ENCODE assay signal across 8 cellular contexts in genomic region chr2:136206613-136207012, GRCh38.
DNase-seq lines count a peak whose midpoint lies in the region; ATAC-seq, FAIRE-seq and TF ChIP-seq lines count a peak whose summit lies in the region.

No MANE protein-coding gene starts in this region.

- no peaks in the 10 kb centered on the region for H3K36me3 Mint-ChIP-seq in CD4-positive, alpha-beta T cell (ENCODE audit: low read depth)

- no peaks in the 10 kb centered on the region for H3K9me3 ChIP-seq in neutrophil
- peaks cover 7% of the 10 kb centered on the region for H3K9me3 ChIP-seq in CD4-positive, alpha-beta T cell (ENCODE audit: control insufficient read depth, low read length)

- ATAC-seq in activated CD4-positive, CD25-positive, alpha-beta regulatory T cell treated with anti-CD3 and anti-CD28 coated beads, Interleukin-2, amount 50 U/mL, for 24 hours, result peak; percentile 57 to 62
- ATAC-seq in HG02623 (IDR thresholded peaks at IDR 0.05; ENCODE audit: unreplicated experiment), result peak; percentile 95
- no peak for ATAC-seq in CD4-positive, alpha-beta T cell (ENCODE audit: poor library complexity)

- POLR2A ChIA-PET in CD4-positive, alpha-beta T cell (lab: Charles Lee), result interaction anchor here (1.4 to 1.8 kb wide), 2 partner anchors 11 to 88 kb away, joined by 3 to 4 read pairs; no protein-coding TSS in a partner anchor

- H3K4me3 Mint-ChIP-seq in CD4-positive, alpha-beta T cell, result no peak overlapping the region

- intact Hi-C loops in CD4-positive, alpha-beta T cell (cut with DNase I, micrococcal nuclease), result no loop called here

- no peaks in the 10 kb centered on the region for H3K27me3 Mint-ChIP-seq in CD4-positive, alpha-beta T cell

- no peak for FAIRE-seq in D721Med (lab: Jason Lieb, UNC)

- TF ChIP-seq CTCF in neutrophil (IDR thresholded peaks at IDR 0.05) (no peak), D721Med (IDR thresholded peaks at IDR 0.05; ENCODE audit: insufficient read depth, missing control alignments) (no peak)
- no peak for TF ChIP-seq CTCF in CD4-positive, alpha-beta T cell (IDR thresholded peaks at IDR 0.05)

- peak overlapping the region; percentile 84 for H3K27ac ChIP-seq in neutrophil
- no peak overlapping the region for H3K27ac ChIP-seq in CD4-positive, alpha-beta T cell (ENCODE audit: low read depth, low read length)

- no peaks in the 10 kb centered on the region for H3K27me3 ChIP-seq in neutrophil
- H3K27me3 ChIP-seq in CD4-positive, alpha-beta T cell (ENCODE audit: control insufficient read depth, insufficient read depth, low read length), result no peaks in the 10 kb centered on the region

- peaks cover 30% of the 10 kb centered on the region for H3K4me1 Mint-ChIP-seq in CD4-positive, alpha-beta T cell (ENCODE audit: low read depth)

- H3K4me1 ChIP-seq in neutrophil (ENCODE audit: control insufficient read depth in 1 of 2, insufficient read depth in 1 of 2, low read depth in 1 of 2, low read length in 1 of 2), result peaks cover 42 to 60% of the 10 kb centered on the region in 2 experiments

- no peak for DNase-seq in activated CD4-positive, CD25-positive, alpha-beta regulatory T cell (lab: John Stamatoyannopoulos, UW)
- DNase-seq in NCI-H2029 (lab: John Stamatoyannopoulos, UW) (peak; percentile 66), MV-4-11 (lab: John Stamatoyannopoulos, UW) (no peak), D721Med (ENCODE audit: insufficient read length, low spot score) (no peak)
- no peak for DNase-seq in CD4-positive, alpha-beta T cell

- CTCF ChIA-PET in CD4-positive, alpha-beta T cell (lab: Charles Lee), result interaction anchor here (1.3 kb wide), 1 partner anchor 116 kb away, joined by 3 read pairs; no protein-coding TSS in a partner anchor

- H3K9me3 Mint-ChIP-seq in CD4-positive, alpha-beta T cell, result peaks cover 4% of the 10 kb centered on the region

- no peak overlapping the region for H3K27ac Mint-ChIP-seq in CD4-positive, alpha-beta T cell

- H3K4me3 ChIP-seq in neutrophil (ENCODE audit: low read depth in 1 of 2, low read length in 1 of 2), result no peak overlapping the region

- H3K36me3 ChIP-seq in neutrophil, result no peaks in the 10 kb centered on the region
